Comparison of ENCODE assay signal across 1 cellular context in the genomic region with DNA sequence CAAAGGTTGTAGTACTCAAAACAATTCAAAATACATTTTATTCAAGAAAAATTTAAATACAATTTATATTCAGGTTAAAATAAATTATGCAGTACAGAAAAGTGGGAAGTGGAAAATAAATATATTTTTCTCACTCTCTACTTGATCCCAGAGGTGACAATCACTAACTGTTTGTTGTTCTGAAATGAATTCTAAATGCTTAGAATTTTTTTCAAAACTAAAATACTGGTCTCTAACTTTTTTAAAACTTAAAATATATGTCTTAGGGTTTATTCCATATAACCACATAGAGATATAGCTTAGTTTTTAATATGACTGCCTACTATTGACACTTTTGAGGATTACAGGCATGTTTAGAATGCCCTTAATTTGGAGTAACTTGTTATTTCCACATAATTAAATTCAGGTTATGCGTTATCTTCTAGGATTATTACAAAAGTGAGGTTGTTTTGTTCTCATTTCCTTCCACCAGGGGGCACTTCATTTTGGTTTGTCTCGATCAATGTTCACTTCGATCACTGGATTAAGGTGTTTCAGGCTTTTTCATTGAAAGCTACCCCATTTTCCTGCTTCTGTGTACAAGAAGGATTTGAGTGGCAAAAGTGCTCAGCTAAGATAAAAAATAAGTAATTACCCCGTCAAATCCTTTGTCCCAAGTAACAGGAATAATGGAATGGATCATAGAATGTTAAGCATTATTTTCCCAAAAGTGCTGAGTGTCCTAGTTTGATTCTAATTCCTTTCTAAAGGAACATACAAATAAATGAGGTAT.
A peak's percentile ranks its signal among the peaks of the same experiment; 100 is the strongest.
TF ChIP-seq lines count a peak whose summit lies in the region.

No MANE protein-coding gene starts in this region.

TF ChIP-seq in K562, 482 proteins besides CTCF, POLR2A, EP300 and RAD21 (continued from another document):
- TF ChIP-seq, protein P1, sequence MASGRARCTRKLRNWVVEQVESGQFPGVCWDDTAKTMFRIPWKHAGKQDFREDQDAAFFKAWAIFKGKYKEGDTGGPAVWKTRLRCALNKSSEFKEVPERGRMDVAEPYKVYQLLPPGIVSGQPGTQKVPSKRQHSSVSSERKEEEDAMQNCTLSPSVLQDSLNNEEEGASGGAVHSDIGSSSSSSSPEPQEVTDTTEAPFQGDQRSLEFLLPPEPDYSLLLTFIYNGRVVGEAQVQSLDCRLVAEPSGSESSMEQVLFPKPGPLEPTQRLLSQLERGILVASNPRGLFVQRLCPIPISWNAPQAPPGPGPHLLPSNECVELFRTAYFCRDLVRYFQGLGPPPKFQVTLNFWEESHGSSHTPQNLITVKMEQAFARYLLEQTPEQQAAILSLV (tag; IDR thresholded peaks at IDR 0.05): no peak
- TF ChIP-seq JUND (IDR thresholded peaks at IDR 0.05; ENCODE audit: borderline replicate concordance, low read depth, low read length) (no peak), JUND (tag; IDR thresholded peaks at IDR 0.05; ENCODE audit: borderline replicate concordance, low read depth, low read length) (no peak), TRIM28 (IDR thresholded peaks at IDR 0.05) (0 out of 2 replicates have a peak, but pooled peaks have one; percentile 15), CEBPB (tag; IDR thresholded peaks at IDR 0.05) (0 out of 2 replicates have a peak, but pooled peaks have one; percentile 28), LEF1 (IDR thresholded peaks at IDR 0.05) (0 out of 2 replicates have a peak, but pooled peaks have one; percentile 23), GATAD2B (IDR thresholded peaks at IDR 0.05; ENCODE audit: borderline replicate concordance) (0 out of 2 replicates have a peak, but pooled peaks have one; percentile 14), GATA2 (CRISPR knock-in tag; IDR thresholded peaks at IDR 0.05) (no peak), ZNF121 (CRISPR knock-in tag; conservative IDR thresholded peaks at IDR 0.05) (no peak), HDGF (IDR thresholded peaks at IDR 0.05) (no peak), EP400 (IDR thresholded peaks at IDR 0.05) (0 out of 2 replicates have a peak, but pooled peaks have one; percentile 11), SMC3 (conservative IDR thresholded peaks at IDR 0.05; ENCODE audit: insufficient read depth, low read depth, low read length) (peak; percentile 72), MAFF (IDR thresholded peaks at IDR 0.05; ENCODE audit: low read length) (peak; percentile 26; the same call in 1 of the 2 replicates), ZNF785 (CRISPR knock-in tag; IDR thresholded peaks at IDR 0.05) (peak; percentile 94), SOX6 (IDR thresholded peaks at IDR 0.05) (0 out of 2 replicates have a peak, but pooled peaks have one; percentile 17)
- TF ChIP-seq, protein P2, sequence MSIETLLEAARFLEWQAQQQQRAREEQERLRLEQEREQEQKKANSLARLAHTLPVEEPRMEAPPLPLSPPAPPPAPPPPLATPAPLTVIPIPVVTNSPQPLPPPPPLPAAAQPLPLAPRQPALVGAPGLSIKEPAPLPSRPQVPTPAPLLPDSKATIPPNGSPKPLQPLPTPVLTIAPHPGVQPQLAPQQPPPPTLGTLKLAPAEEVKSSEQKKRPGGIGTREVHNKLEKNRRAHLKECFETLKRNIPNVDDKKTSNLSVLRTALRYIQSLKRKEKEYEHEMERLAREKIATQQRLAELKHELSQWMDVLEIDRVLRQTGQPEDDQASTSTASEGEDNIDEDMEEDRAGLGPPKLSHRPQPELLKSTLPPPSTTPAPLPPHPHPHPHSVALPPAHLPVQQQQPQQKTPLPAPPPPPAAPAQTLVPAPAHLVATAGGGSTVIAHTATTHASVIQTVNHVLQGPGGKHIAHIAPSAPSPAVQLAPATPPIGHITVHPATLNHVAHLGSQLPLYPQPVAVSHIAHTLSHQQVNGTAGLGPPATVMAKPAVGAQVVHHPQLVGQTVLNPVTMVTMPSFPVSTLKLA (conservative IDR thresholded peaks at IDR 0.05): 0 out of 4 replicates have a peak, but pooled peaks of 1 of the 2 experiments have one; percentile 26
- TF ChIP-seq, protein P3, sequence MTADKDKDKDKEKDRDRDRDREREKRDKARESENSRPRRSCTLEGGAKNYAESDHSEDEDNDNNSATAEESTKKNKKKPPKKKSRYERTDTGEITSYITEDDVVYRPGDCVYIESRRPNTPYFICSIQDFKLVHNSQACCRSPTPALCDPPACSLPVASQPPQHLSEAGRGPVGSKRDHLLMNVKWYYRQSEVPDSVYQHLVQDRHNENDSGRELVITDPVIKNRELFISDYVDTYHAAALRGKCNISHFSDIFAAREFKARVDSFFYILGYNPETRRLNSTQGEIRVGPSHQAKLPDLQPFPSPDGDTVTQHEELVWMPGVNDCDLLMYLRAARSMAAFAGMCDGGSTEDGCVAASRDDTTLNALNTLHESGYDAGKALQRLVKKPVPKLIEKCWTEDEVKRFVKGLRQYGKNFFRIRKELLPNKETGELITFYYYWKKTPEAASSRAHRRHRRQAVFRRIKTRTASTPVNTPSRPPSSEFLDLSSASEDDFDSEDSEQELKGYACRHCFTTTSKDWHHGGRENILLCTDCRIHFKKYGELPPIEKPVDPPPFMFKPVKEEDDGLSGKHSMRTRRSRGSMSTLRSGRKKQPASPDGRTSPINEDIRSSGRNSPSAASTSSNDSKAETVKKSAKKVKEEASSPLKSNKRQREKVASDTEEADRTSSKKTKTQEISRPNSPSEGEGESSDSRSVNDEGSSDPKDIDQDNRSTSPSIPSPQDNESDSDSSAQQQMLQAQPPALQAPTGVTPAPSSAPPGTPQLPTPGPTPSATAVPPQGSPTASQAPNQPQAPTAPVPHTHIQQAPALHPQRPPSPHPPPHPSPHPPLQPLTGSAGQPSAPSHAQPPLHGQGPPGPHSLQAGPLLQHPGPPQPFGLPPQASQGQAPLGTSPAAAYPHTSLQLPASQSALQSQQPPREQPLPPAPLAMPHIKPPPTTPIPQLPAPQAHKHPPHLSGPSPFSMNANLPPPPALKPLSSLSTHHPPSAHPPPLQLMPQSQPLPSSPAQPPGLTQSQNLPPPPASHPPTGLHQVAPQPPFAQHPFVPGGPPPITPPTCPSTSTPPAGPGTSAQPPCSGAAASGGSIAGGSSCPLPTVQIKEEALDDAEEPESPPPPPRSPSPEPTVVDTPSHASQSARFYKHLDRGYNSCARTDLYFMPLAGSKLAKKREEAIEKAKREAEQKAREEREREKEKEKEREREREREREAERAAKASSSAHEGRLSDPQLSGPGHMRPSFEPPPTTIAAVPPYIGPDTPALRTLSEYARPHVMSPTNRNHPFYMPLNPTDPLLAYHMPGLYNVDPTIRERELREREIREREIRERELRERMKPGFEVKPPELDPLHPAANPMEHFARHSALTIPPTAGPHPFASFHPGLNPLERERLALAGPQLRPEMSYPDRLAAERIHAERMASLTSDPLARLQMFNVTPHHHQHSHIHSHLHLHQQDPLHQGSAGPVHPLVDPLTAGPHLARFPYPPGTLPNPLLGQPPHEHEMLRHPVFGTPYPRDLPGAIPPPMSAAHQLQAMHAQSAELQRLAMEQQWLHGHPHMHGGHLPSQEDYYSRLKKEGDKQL (CRISPR knock-in tag; IDR thresholded peaks at IDR 0.05; ENCODE audit: borderline replicate concordance): no peak
- TF ChIP-seq, protein P4, sequence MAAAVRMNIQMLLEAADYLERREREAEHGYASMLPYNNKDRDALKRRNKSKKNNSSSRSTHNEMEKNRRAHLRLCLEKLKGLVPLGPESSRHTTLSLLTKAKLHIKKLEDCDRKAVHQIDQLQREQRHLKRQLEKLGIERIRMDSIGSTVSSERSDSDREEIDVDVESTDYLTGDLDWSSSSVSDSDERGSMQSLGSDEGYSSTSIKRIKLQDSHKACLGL (CRISPR knock-in tag; IDR thresholded peaks at IDR 0.05; ENCODE audit: borderline replicate concordance, poor library complexity, severe bottlenecking): no peak
